In the genomic region with DNA sequence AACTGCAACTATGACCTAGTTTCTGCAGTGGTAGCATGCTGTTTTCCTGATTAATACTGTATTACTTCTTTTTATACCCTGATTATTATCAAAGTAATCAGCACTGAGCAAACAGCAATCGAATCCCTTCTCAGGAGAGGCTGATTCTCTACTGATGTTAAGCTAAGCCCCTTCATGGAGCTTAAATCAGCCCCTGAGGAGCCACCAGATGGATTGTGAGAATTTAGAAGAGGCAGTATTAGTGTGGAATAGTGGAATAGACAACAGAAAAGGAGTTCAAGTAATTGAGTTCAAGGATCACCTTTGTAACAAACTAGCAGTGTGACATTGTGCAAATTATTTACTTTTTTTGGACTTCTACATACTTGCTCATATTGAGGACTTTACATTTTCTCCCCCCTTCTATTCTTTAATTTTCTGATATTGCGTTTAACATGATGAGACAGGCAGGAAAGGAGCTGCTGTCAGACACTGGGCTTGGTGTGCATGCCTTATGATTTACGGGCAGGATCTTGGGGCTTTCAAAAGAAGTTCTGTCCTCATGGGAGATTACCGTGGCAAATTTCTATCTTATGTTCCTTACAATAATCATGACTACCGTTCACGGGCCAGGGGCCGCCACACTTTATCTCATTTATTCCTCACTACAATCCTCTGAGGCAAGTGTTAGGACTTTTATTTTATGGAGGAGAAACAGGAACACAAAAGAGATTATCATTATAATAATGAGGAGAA, we compare ENCODE assay signal across 1 cellular context.
TF ChIP-seq lines count a peak whose summit lies in the region.

No MANE protein-coding gene starts in this region.

TF ChIP-seq in HepG2, 621 proteins besides CTCF, POLR2A, EP300 and RAD21 (continued from another document):
- TF ChIP-seq NCOA1 (CRISPR knock-in tag; IDR thresholded peaks at IDR 0.05), result no peak
- TF ChIP-seq ZBTB1 (CRISPR knock-in tag; IDR thresholded peaks at IDR 0.05; ENCODE audit: borderline replicate concordance), result no peak
- TF ChIP-seq PHF21A (CRISPR knock-in tag; IDR thresholded peaks at IDR 0.05), result no peak
TF ChIP-seq in HepG2: peak in this region for 0.
